ENCODE assay signal across 9 cellular contexts in the genomic region with DNA sequence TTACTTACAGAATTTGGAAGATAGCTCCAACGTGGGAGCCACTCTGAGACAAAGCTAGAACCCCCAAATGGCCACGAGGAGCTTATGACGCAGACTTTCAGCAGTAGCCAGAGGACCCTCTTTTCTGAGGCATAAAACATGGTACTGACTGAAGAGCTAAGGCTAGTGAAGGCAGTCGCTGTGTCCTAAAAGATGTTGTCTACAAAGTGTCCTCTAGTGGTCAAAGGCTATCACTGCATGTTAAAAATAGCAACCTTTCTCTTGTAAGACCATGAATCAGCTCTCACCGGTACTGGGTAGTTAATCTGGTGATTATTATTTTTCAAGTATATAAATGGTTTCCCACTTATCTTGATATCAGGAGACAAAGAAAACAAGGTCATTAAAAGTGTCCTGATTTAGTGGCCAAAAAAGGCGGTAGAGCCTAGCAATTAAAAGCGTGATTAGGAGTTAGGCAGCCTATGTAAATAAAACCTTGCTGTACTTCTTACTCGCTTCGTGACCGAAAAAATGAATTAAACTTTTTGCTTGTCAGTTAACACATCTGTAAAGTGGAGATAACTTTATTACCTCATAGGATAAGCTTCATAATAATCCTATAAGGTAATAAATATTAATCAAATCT.
A peak's percentile ranks its signal among the peaks of the same experiment; 100 is the strongest.
DNase-seq lines count a peak whose midpoint lies in the region; ATAC-seq and TF ChIP-seq lines count a peak whose summit lies in the region.
"Had no signal": no experiment of that assay in that cellular context is flagged by ENCODE, and none has a peak within 500 bp of the region (broad histone marks: within the 10 kb centered on the region; RNA-seq: fewer than 3 reads in every experiment).

No MANE protein-coding gene starts in this region.

- H3K27ac Mint-ChIP-seq in nephron, result no peak overlapping the region
- H3K27ac Mint-ChIP-seq: immature natural killer cell had no signal

- H3K27ac ChIP-seq in MM.1S (ENCODE audit: low read length), result no peak overlapping the region
- no peak overlapping the region for H3K27ac ChIP-seq in RWPE1
- no peak overlapping the region for H3K27ac ChIP-seq in epithelial cell of prostate

- CTCF ChIA-PET in AG04449 (lab: Yijun Ruan, JAX) (interaction anchor here (0.6 to 3.1 kb wide), 15 partner anchors 9 to 664 kb away, joined by 3 to 23 read pairs (median 5); no protein-coding TSS in a partner anchor), RWPE1 (lab: Yijun Ruan, JAX) (interaction anchor here (0.5 to 1.4 kb wide), 17 partner anchors 9 to 1026 kb away, joined by 3 to 6 read pairs (median 3); no protein-coding TSS in a partner anchor)

- no peaks in the 10 kb centered on the region for H4K20me1 ChIP-seq in MM.1S (ENCODE audit: insufficient read depth, low read length)

- H3K27me3 ChIP-seq in MM.1S (replicated peaks; ENCODE audit: insufficient read depth, low read length), result no peaks in the 10 kb centered on the region

- peak; percentile 81 for TF ChIP-seq CTCF in AG04449 (IDR thresholded peaks at IDR 0.05; ENCODE audit: insufficient read depth, low read length, missing control alignments)
- TF ChIP-seq CTCF in GM13977 (IDR thresholded peaks at IDR 0.05; ENCODE audit: extremely low read depth, insufficient read depth, missing control alignments), result peak; percentile 73
- TF ChIP-seq CTCF in MM.1S (IDR thresholded peaks at IDR 0.05; ENCODE audit: low read length), result peak; percentile 82
- peak; percentile 84 for TF ChIP-seq CTCF in RWPE1 (conservative IDR thresholded peaks at IDR 0.05; ENCODE audit: low read depth)
- peak; percentile 72 to 85 (median 76) for TF ChIP-seq CTCF in nephron (IDR thresholded peaks at IDR 0.05; ENCODE audit: unreplicated experiment in 3 of 3)

- H3K4me1 ChIP-seq in MM.1S (ENCODE audit: low read length), result no peaks in the 10 kb centered on the region

- H3K4me2 ChIP-seq in MM.1S (ENCODE audit: low read depth, low read length), result no peak overlapping the region

- H3K4me1 Mint-ChIP-seq in nephron, result no peaks in the 10 kb centered on the region
- H3K4me1 Mint-ChIP-seq: immature natural killer cell had no signal

- H3F3A ChIP-seq in MM.1S (ENCODE audit: insufficient read depth, low read length), result no peaks in the 10 kb centered on the region

- no peaks in the 10 kb centered on the region for H3K36me3 Mint-ChIP-seq in nephron (ENCODE audit: low read depth)
- H3K36me3 Mint-ChIP-seq: immature natural killer cell had no signal

- no peaks in the 10 kb centered on the region for H3K27me3 Mint-ChIP-seq in nephron (ENCODE audit: low read depth)

- peaks cover 5% of the 10 kb centered on the region for H3K9me3 Mint-ChIP-seq in nephron

- H3K79me2 ChIP-seq in MM.1S (ENCODE audit: low read length), result no peaks in the 10 kb centered on the region

- DNase-seq in AG04449 (ENCODE audit: low read depth, low spot score) (peak; percentile 50), GM13977 (ENCODE audit: low spot score) (peak; percentile 66), MM.1S (peak; percentile 72), RWPE1 (ENCODE audit: low spot score) (peak; percentile 59), epithelial cell of prostate (ENCODE audit: low read depth, low spot score) (peak; percentile 39)
- no peak for DNase-seq in stimulated activated CD8-positive, alpha-beta memory T cell treated with anti-CD3 and anti-CD28 coated beads, Interleukin-4, amount 100 ng/mL, for 48 hours

- H3K4me3 Mint-ChIP-seq in nephron, result no peak overlapping the region
- H3K4me3 Mint-ChIP-seq: immature natural killer cell had no signal

- H2AFZ ChIP-seq in MM.1S (ENCODE audit: low read length), result no peak overlapping the region

- in situ Hi-C loops in GM13977 (cut with MboI; ENCODE audit: low pct_unique_long_range_greater_than_20kb, low sequenced_read_pairs, unreplicated experiment), result no loop called here

- H3K9ac ChIP-seq in MM.1S (ENCODE audit: low read length), result no peak overlapping the region

- POLR2A ChIA-PET in AG04449 (lab: Yijun Ruan, JAX), result no interaction called here
- POLR2A ChIA-PET in RWPE1 (lab: Yijun Ruan, JAX; ENCODE audit: low non-redundant PET), result no interaction called here

- no peaks in the 10 kb centered on the region for H3K9me3 ChIP-seq in MM.1S (replicated peaks; ENCODE audit: insufficient read depth, low read length)

- H3K9me2 ChIP-seq in MM.1S (replicated peaks; ENCODE audit: insufficient read depth, low read length), result no peaks in the 10 kb centered on the region; the same call in 1 of the 2 replicates

- peak; percentile 96 for ATAC-seq in HG02623 (IDR thresholded peaks at IDR 0.05; ENCODE audit: unreplicated experiment)

- H3K4me3 ChIP-seq in AG04449 (ENCODE audit: low read depth, low read length) (no peak overlapping the region), MM.1S (ENCODE audit: low read length) (no peak overlapping the region)

- H3K36me3 ChIP-seq in MM.1S (replicated peaks; ENCODE audit: insufficient read depth, low read length), result no peaks in the 10 kb centered on the region
